In genomic region chr4:25378130-25378743, GRCh38 we compare ENCODE assay signal across 1 cellular context.
TF ChIP-seq lines count a peak whose summit lies in the region.

No MANE protein-coding gene starts in this region.

TF ChIP-seq in GM23338, 12 proteins besides CTCF, POLR2A, EP300 and RAD21 (continued from another document):
- TF ChIP-seq, protein P1, sequence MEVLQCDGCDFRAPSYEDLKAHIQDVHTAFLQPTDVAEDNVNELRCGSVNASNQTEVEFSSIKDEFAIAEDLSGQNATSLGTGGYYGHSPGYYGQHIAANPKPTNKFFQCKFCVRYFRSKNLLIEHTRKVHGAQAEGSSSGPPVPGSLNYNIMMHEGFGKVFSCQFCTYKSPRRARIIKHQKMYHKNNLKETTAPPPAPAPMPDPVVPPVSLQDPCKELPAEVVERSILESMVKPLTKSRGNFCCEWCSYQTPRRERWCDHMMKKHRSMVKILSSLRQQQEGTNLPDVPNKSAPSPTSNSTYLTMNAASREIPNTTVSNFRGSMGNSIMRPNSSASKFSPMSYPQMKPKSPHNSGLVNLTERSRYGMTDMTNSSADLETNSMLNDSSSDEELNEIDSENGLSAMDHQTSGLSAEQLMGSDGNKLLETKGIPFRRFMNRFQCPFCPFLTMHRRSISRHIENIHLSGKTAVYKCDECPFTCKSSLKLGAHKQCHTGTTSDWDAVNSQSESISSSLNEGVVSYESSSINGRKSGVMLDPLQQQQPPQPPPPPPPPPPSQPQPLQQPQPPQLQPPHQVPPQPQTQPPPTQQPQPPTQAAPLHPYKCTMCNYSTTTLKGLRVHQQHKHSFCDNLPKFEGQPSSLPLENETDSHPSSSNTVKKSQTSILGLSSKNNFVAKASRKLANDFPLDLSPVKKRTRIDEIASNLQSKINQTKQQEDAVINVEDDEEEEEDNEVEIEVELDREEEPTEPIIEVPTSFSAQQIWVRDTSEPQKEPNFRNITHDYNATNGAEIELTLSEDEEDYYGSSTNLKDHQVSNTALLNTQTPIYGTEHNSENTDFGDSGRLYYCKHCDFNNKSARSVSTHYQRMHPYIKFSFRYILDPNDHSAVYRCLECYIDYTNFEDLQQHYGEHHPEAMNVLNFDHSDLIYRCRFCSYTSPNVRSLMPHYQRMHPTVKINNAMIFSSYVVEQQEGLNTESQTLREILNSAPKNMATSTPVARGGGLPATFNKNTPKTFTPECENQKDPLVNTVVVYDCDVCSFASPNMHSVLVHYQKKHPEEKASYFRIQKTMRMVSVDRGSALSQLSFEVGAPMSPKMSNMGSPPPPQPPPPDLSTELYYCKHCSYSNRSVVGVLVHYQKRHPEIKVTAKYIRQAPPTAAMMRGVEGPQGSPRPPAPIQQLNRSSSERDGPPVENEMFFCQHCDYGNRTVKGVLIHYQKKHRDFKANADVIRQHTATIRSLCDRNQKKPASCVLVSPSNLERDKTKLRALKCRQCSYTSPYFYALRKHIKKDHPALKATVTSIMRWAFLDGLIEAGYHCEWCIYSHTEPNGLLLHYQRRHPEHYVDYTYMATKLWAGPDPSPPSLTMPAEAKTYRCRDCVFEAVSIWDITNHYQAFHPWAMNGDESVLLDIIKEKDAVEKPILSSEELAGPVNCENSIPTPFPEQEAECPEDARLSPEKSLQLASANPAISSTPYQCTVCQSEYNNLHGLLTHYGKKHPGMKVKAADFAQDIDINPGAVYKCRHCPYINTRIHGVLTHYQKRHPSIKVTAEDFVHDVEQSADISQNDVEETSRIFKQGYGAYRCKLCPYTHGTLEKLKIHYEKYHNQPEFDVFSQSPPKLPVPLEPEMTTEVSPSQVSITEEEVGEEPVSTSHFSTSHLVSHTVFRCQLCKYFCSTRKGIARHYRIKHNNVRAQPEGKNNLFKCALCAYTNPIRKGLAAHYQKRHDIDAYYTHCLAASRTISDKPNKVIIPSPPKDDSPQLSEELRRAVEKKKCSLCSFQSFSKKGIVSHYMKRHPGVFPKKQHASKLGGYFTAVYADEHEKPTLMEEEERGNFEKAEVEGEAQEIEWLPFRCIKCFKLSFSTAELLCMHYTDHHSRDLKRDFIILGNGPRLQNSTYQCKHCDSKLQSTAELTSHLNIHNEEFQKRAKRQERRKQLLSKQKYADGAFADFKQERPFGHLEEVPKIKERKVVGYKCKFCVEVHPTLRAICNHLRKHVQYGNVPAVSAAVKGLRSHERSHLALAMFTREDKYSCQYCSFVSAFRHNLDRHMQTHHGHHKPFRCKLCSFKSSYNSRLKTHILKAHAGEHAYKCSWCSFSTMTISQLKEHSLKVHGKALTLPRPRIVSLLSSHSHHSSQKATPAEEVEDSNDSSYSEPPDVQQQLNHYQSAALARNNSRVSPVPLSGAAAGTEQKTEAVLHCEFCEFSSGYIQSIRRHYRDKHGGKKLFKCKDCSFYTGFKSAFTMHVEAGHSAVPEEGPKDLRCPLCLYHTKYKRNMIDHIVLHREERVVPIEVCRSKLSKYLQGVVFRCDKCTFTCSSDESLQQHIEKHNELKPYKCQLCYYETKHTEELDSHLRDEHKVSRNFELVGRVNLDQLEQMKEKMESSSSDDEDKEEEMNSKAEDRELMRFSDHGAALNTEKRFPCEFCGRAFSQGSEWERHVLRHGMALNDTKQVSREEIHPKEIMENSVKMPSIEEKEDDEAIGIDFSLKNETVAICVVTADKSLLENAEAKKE (CRISPR knock-in tag; IDR thresholded peaks at IDR 0.05) = no peak
- no peak for TF ChIP-seq STAT1 (IDR thresholded peaks at IDR 0.05; ENCODE audit: unreplicated experiment)
- no peak for TF ChIP-seq JUNB (IDR thresholded peaks at IDR 0.05; ENCODE audit: unreplicated experiment)
